7 cellular contexts compared by ENCODE assay signal in the genomic region with DNA sequence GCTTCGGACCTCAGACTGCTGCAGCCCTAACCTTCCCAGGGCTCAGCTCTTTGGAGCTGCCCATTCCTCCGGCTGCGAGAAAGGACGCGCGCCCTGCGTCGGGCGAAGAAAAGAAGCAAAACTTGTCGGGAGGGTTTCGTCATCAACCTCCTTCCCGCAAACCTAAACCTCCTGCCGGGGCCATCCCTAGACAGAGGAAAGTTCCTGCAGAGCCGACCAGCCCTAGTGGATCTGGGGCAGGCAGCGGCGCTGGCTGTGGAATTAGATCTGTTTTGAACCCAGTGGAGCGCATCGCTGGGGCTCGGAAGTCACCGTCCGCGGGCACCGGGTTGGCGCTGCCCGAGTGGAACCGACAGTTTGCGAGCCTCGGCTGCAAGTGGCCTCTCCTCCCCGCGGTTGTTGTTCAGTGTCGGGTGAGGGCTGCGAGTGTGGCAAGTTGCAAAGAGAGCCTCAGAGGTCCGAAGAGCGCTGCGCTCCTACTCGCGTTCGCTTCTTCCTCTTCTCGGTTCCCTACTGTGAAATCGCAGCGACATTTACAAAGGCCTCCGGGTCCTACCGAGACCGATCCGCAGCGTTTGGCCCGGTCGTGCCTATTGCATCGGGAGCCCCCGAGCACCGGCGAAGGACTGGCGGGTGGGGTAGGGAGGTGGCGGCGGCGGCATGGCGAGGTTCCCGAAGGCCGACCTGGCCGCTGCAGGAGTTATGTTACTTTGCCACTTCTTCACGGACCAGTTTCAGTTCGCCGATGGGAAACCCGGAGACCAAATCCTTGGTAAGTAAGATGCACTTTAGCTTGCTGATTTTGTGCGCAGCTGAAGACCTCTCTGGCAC. TPM values are rescaled to one million over a fixed set of nuclear protein-coding genes. Genes with fewer than 3 reads are reported as not detected.
DNase-seq lines count a peak whose midpoint lies in the region; ATAC-seq and TF ChIP-seq lines count a peak whose summit lies in the region.

A gene (plus strand): TSS at position 13 of the 831 bp plus-strand sequence.

- H3K27ac ChIP-seq in esophagus muscularis mucosa (replicated peaks in 1 of 4), result peak within 1 kb of the TSS; percentile 80 to 92 (median 87)

- 0% methylated on average over 22 of the region's 65 CpGs for WGBS in esophagus muscularis mucosa

- H3K4me3 ChIP-seq in GM12865 (ENCODE audit: low read depth, low read length), result peak within 1 kb of the TSS; percentile 53
- H3K4me3 ChIP-seq in esophagus muscularis mucosa, result peak within 1 kb of the TSS; percentile 65 to 92 (median 87)

- TF ChIP-seq EP300 in esophagus muscularis mucosa (IDR thresholded peaks at IDR 0.05), result no peak

- peak; percentile 41 for DNase-seq in GM12865 (ENCODE audit: low read depth)
- peak; percentile 17 for DNase-seq in SW480 (ENCODE audit: low spot score)
- DNase-seq in esophagus muscularis mucosa (ENCODE audit: extremely low spot score), result peak; percentile 93
- DNase-seq in mucosa of gallbladder (ENCODE audit: low spot score), result peak; percentile 46
- DNase-seq in ureter (ENCODE audit: low spot score), result peak; percentile 60
- DNase-seq in NCI-H345 (lab: John Stamatoyannopoulos, UW), result no peak

- TF ChIP-seq POLR2A in esophagus muscularis mucosa (IDR thresholded peaks at IDR 0.05; ENCODE audit: low read depth), result no peak

- peaks cover 4 to 41% (median 31%) of the 10 kb centered on the region in 4 donors for H3K4me1 ChIP-seq in esophagus muscularis mucosa

- peaks cover 0 to 4% (median 0%) of the 10 kb centered on the region in 4 donors for H3K27me3 ChIP-seq in esophagus muscularis mucosa

- H3K9me3 ChIP-seq in esophagus muscularis mucosa, result no peaks in the 10 kb centered on the region

- TF ChIP-seq CTCF in GM12865 (IDR thresholded peaks at IDR 0.05; ENCODE audit: insufficient read depth, low read depth, low read length, missing control alignments) (no peak), esophagus muscularis mucosa (IDR thresholded peaks at IDR 0.05) (no peak)

- ATAC-seq in HG02970 (IDR thresholded peaks at IDR 0.05; ENCODE audit: low FRiP score, unreplicated experiment), result peak; percentile 36

- intact Hi-C loops in esophagus muscularis mucosa (cut with DNase I), result loop anchor here (5.0 to 10.0 kb wide), 4 partner anchors 106 to 1038 kb away; no protein-coding TSS in a partner anchor

- no peaks in the 10 kb centered on the region for H3K36me3 ChIP-seq in esophagus muscularis mucosa

RNA-seq across cellular contexts. Expression of the gene that starts here (rescaled TPM):
- total RNA-seq in esophagus muscularis mucosa (10 to 100 TPM; 28.7 to 54.2 (median 42.4) TPM), mucosa of gallbladder (92.0 TPM), ureter (48.7 TPM)
